8 cellular contexts compared by ENCODE assay signal in the genomic region with DNA sequence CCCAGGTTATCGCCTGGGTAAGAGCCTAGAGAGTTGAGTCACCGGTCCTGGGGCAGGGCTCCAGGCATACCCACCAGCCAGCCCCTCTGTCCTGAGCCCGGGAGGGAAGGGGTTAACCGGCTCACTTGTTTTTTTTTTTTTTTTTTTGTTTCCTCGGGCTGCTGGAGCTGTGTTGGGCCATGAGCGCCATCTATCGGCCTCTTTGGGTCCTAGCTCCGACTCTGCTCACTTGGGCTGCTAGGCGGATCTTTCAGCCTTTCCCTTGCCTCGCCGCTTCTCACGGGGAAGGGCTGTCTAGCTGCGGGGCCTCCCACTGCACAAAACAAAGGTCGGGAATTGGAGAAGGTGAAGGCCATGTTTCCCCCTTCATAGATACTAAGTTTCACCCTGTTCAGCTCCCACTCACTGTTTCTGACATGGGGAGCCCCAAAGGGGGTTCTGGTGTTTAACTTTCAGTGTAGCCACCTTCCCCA. TPM values are rescaled to one million over a fixed set of nuclear protein-coding genes. Genes with fewer than 3 reads are reported as not detected.
DNase-seq lines count a peak whose midpoint lies in the region; ATAC-seq and TF ChIP-seq lines count a peak whose summit lies in the region.

No MANE protein-coding gene starts in this region.

- H3K9me3 ChIP-seq in neural progenitor cell (ENCODE audit: low read depth) = no peaks in the 10 kb centered on the region

- DNase-seq in activated gamma-delta T cell treated with Interleukin-2 at 50 U/mL for 16 hours = peak; percentile 72
- DNase-seq in activated gamma-delta T cell (lab: John Stamatoyannopoulos, UW) = no peak
- peak; percentile 87 for DNase-seq in LoVo (ENCODE audit: low spot score)
- DNase-seq in RPMI7951 (ENCODE audit: low read depth) = peak; percentile 76
- peak; percentile 61 for DNase-seq in activated T-helper 1 cell treated with Interleukin-2 at 50 U/mL for 16 hours (ENCODE audit: low read depth)
- peak; percentile 87 for DNase-seq in fibroblast of the aortic adventitia (ENCODE audit: low read depth)
- peak; percentile 90 for DNase-seq in neural progenitor cell (ENCODE audit: low spot score)
- DNase-seq in stimulated activated naive CD8-positive, alpha-beta T cell treated with anti-CD3 and anti-CD28 coated beads, Interleukin-15, amount 100 ng/mL, for 72 hours = peak; percentile 76 to 79

- peaks cover 76% of the 10 kb centered on the region for H3K27me3 ChIP-seq in neural progenitor cell

- no peaks in the 10 kb centered on the region for H3K36me3 ChIP-seq in neural progenitor cell

- peaks cover 9% of the 10 kb centered on the region for H4K20me1 ChIP-seq in neural progenitor cell (ENCODE audit: low read depth)

- H3K27ac Mint-ChIP-seq in neural progenitor cell = no peak overlapping the region
- H3K27ac Mint-ChIP-seq in stimulated activated naive CD8-positive, alpha-beta T cell treated with anti-CD3 and anti-CD28 coated beads, Interleukin-15, amount 100 ng/mL, for 72 hours = no peak overlapping the region

- H3K4me3 Mint-ChIP-seq in neural progenitor cell = no peak overlapping the region
- no peak overlapping the region for H3K4me3 Mint-ChIP-seq in stimulated activated naive CD8-positive, alpha-beta T cell treated with anti-CD3 and anti-CD28 coated beads, Interleukin-15, amount 100 ng/mL, for 72 hours

- H2AFZ ChIP-seq in neural progenitor cell (replicated peaks) = no peak overlapping the region

- ATAC-seq in stimulated activated naive CD8-positive, alpha-beta T cell treated with anti-CD3 and anti-CD28 coated beads, Interleukin-15, amount 100 ng/mL, for 72 hours = peak; percentile 65

- H3K4me2 ChIP-seq in neural progenitor cell = no peak overlapping the region

- H3K36me3 Mint-ChIP-seq in neural progenitor cell = peaks cover 6% of the 10 kb centered on the region

- peaks cover 4% of the 10 kb centered on the region for H3K79me2 ChIP-seq in neural progenitor cell (ENCODE audit: low read depth)

- no peaks in the 10 kb centered on the region for H3K9me3 Mint-ChIP-seq in neural progenitor cell
- H3K9me3 Mint-ChIP-seq in stimulated activated naive CD8-positive, alpha-beta T cell treated with anti-CD3 and anti-CD28 coated beads, Interleukin-15, amount 100 ng/mL, for 72 hours = no peaks in the 10 kb centered on the region

- H3K4me3 ChIP-seq in fibroblast of the aortic adventitia (ENCODE audit: low read depth, low read length) = no peak overlapping the region
- H3K4me3 ChIP-seq in neural progenitor cell = no peak overlapping the region

- H3K4me1 Mint-ChIP-seq in neural progenitor cell = peaks cover 11% of the 10 kb centered on the region
- H3K4me1 Mint-ChIP-seq in stimulated activated naive CD8-positive, alpha-beta T cell treated with anti-CD3 and anti-CD28 coated beads, Interleukin-15, amount 100 ng/mL, for 72 hours = peaks cover 21% of the 10 kb centered on the region

- H3K9ac ChIP-seq in neural progenitor cell = no peak overlapping the region

- peaks cover 7% of the 10 kb centered on the region for H3F3A ChIP-seq in neural progenitor cell (ENCODE audit: low read depth)

- TF ChIP-seq CTCF in fibroblast of the aortic adventitia (IDR thresholded peaks at IDR 0.05; ENCODE audit: insufficient read depth, low read length) = peak; percentile 88
- TF ChIP-seq CTCF in neural progenitor cell (IDR thresholded peaks at IDR 0.05) = peak; percentile 77

- H3K27ac ChIP-seq in neural progenitor cell = no peak overlapping the region

- H3K4me1 ChIP-seq in neural progenitor cell = no peaks in the 10 kb centered on the region

- peaks cover 46% of the 10 kb centered on the region for H3K27me3 Mint-ChIP-seq in neural progenitor cell (ENCODE audit: insufficient read depth, low read depth)
- H3K27me3 Mint-ChIP-seq in stimulated activated naive CD8-positive, alpha-beta T cell treated with anti-CD3 and anti-CD28 coated beads, Interleukin-15, amount 100 ng/mL, for 72 hours = peaks cover 71% of the 10 kb centered on the region

RNA-seq across cellular contexts. Expression of gene SMUG1, which starts 2.8 kb away (rescaled TPM):
- 44.7 and 68.8 TPM in 2 replicates for total RNA-seq in RPMI7951 (2014; rRNA removed; shearing (Covaris generic))
- total RNA-seq in fibroblast of the aortic adventitia (ENCODE audit: low replicate concordance) (18.3 and 27.5 TPM in 2 replicates), neural progenitor cell (ENCODE audit: low replicate concordance) (42.9 and 49.4 TPM in 2 replicates)
